ENCODE assay signal across 8 cellular contexts in the genomic region with DNA sequence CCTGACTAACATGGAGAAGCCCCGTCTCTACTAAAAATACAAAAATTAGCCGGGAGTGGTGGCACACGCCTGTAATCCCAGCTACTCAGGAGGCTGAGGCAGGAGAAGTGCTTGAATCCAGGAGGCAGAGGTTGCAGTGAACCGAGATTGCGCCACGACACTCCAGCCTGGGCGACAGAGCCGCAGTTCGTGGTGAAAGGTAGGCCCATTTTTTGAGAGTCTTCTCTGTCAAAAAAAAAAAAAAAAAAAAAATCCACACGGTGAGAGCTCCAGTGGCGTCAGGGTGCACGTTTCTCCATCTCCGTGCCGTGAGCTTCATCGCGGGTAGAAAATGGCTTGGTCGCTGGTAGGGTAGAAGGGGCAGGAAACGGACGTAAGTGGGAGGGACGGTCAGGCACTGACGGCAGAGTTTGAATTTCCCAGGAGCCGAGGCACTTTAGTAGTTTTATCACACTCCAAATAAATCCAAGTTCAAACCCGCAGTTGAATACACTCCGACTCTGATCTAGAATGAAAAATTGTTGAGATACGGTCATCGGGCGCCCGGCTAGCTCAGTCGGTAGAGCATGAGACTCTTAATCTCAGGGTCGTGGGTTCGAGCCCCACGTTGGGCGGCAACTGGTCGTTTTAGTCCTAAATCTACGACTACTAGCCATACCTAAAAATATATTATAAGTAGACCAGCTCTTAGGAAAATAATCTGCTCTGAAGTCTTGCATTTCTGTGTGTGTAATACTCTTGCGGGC. TPM values are rescaled to one million over a fixed set of nuclear protein-coding genes. Genes with fewer than 3 reads are reported as not detected.
DNase-seq lines count a peak whose midpoint lies in the region; ATAC-seq and TF ChIP-seq lines count a peak whose summit lies in the region.

No MANE protein-coding gene starts in this region.

- TF ChIP-seq CTCF in Calu3 (IDR thresholded peaks at IDR 0.05; ENCODE audit: unreplicated experiment) (no peak), lung (IDR thresholded peaks at IDR 0.05; ENCODE audit: control extremely low read depth, extremely low read depth) (no peak)

- BruUV-seq in Calu3 (replicated peaks; lab: Mats Ljungman, UMichigan) = TSS peak; percentile 100

- peaks cover 49% of the 10 kb centered on the region for H3K4me1 Mint-ChIP-seq in Calu3 (ENCODE audit: low read depth, unreplicated experiment)

- peaks cover 41% of the 10 kb centered on the region for H3K27me3 Mint-ChIP-seq in Calu3 (ENCODE audit: unreplicated experiment)

- intact Hi-C loops in Calu3 (cut with micrococcal nuclease; ENCODE audit: unreplicated experiment) = loop anchor here (1.0 kb wide), 2 partner anchors 11 to 18 kb away; no protein-coding TSS in a partner anchor

- ATAC-seq in HG02884 (IDR thresholded peaks at IDR 0.05; ENCODE audit: unreplicated experiment) (peak; percentile 45), lung (ENCODE audit: insufficient read depth, low FRiP score) (peak; percentile 39)

- H3K4me1 ChIP-seq in lung (ENCODE audit: control insufficient read depth in 2 of 2, insufficient read depth in 2 of 2, low read length in 2 of 2) = peaks cover 0 to 11% of the 10 kb centered on the region in 2 donors

- peak; percentile 94 for DNase-seq in Calu3
- peak; percentile 52 for DNase-seq in T-helper 22 cell (ENCODE audit: low read depth)
- DNase-seq in lung (ENCODE audit: low spot score) = peak; percentile 67
- DNase-seq in stimulated activated CD4-positive, alpha-beta T cell treated with anti-CD3 and anti-CD28 coated beads, TNF-alpha, amount 100 ng/mL, for 48 hours (ENCODE audit: low read depth in 3 of 3) = peak; percentile 80 to 81 (median 81)
- no peak for DNase-seq in NCI-H1105 (lab: John Stamatoyannopoulos, UW)
- no peak for DNase-seq in NCI-H774 (lab: John Stamatoyannopoulos, UW)

- H3K36me3 Mint-ChIP-seq in Calu3 (ENCODE audit: insufficient read depth, unreplicated experiment) = peaks cover 52% of the 10 kb centered on the region

- no peaks in the 10 kb centered on the region for H3K9me3 Mint-ChIP-seq in Calu3 (ENCODE audit: low read depth, unreplicated experiment)

- H3K27me3 ChIP-seq in lung (ENCODE audit: control insufficient read depth, insufficient read depth) = no peaks in the 10 kb centered on the region

- peak overlapping the region; percentile 60 for H3K27ac ChIP-seq in cingulate gyrus (ENCODE audit: low read depth, low read length)
- peak overlapping the region; percentile 42 to 58 for H3K27ac ChIP-seq in lung (ENCODE audit: low read depth in 1 of 2, low read length in 1 of 2)

- peak overlapping the region; percentile 97 for H3K27ac Mint-ChIP-seq in Calu3 (ENCODE audit: unreplicated experiment)

- H3K36me3 ChIP-seq in lung (ENCODE audit: control insufficient read depth in 2 of 2, insufficient read depth in 2 of 2, low read length in 2 of 2) = no peaks in the 10 kb centered on the region

- H3K9me3 ChIP-seq in lung (ENCODE audit: control insufficient read depth in 2 of 2, insufficient read depth in 1 of 2, low read length in 1 of 2) = no peaks in the 10 kb centered on the region

- WGBS in lung, 2 donors = 1% methylated on average over 36 of the region's 36 CpGs

- H3K4me3 ChIP-seq in lung = peak overlapping the region; percentile 4

- H3K4me3 Mint-ChIP-seq in Calu3 (ENCODE audit: low read depth, unreplicated experiment) = peak overlapping the region; percentile 75

- CTCF ChIA-PET in Calu3 (lab: Charles Lee) = interaction anchor here (0.5 to 2.9 kb wide), 9 partner anchors 9 to 396 kb away, joined by 3 to 24 read pairs (median 8); a partner anchor contains a TSS

RNA-seq across cellular contexts. Expression of a gene that starts 2.4 kb away (rescaled TPM):
- 1.8 and 2.4 TPM in 2 replicates for total RNA-seq in Calu3 (2022)
- 1 to 10 TPM in 1 of 2 donors, under 1 TPM in 1; 0.46 to 3.8 TPM for total RNA-seq in lung
- polyA plus RNA-seq in lung = 1 to 10 TPM; 1.2 to 3.6 TPM

RNA-seq across cellular contexts. Expression of a gene that starts 15.7 kb away (rescaled TPM):
- total RNA-seq in Calu3 (2022) (33.5 and 34.2 TPM in 2 replicates), lung (10 to 100 TPM; 13.1 to 38.6 TPM)
- polyA plus RNA-seq in lung = 10 to 100 TPM; 20.3 to 24.1 TPM

RNA-seq across cellular contexts. Expression of a gene that starts 36.3 kb away (rescaled TPM):
- total RNA-seq in Calu3 (2022) = 1,679 and 1,946 TPM in 2 replicates
- 1,000 to 10,000 TPM; 1,254 to 2,994 TPM for total RNA-seq in lung
- 1,000 to 10,000 TPM; 1,850 to 2,028 TPM for polyA plus RNA-seq in lung

RNA-seq across cellular contexts. Expression of a gene that starts 53.6 kb away (rescaled TPM):
- total RNA-seq in Calu3 (2022) (14.8 and 14.9 TPM in 2 replicates), lung (10 to 100 TPM; 16.1 to 19.3 TPM)
- 10 to 100 TPM in 1 of 2 donors, 1 to 10 TPM in 1; 6.5 to 11.6 TPM for polyA plus RNA-seq in lung

Comparison
In these comparisons a context has a peak if more than half of its experiments do, and no peak if none do; other contexts are left out.
1. DNase-seq: peak in Calu3 (single experiment), T-helper 22 cell (single experiment), lung (single experiment) and stimulated activated CD4-positive, alpha-beta T cell treated with anti-CD3 and anti-CD28 coated beads, TNF-alpha, amount 100 ng/mL, for 48 hours (3 of 3); none in NCI-H1105 (single experiment) and NCI-H774 (single experiment).